In the genomic region with DNA sequence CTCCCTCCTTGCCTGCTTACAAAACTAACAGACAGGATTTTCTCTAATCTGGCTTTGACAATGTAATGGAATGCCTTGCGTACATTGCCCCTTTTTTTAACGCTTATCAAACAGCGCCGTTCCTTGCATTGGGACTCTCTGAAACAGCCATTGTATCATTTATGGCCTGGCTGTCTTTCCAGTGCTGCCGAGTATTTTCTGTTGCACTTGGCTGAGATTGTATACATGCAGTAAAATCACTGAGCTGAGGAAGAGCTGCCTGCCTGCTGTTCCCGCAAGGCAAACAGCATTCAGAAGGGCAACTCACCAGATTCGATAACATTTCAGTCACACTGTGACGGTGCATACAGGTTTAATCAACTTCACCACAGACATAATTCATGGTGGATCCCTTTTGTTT, we compare ENCODE assay signal across 15 cellular contexts.
A peak's percentile ranks its signal among the peaks of the same experiment; 100 is the strongest.
DNase-seq lines count a peak whose midpoint lies in the region; ATAC-seq, FAIRE-seq and TF ChIP-seq lines count a peak whose summit lies in the region.
"Had no signal": no experiment of that assay in that cellular context is flagged by ENCODE, and none has a peak within 500 bp of the region (broad histone marks: within the 10 kb centered on the region; RNA-seq: fewer than 3 reads in every experiment).

No MANE protein-coding gene starts in this region.

- no peak overlapping the region for H3K27ac ChIP-seq in SJSA1

- H3K4me1 ChIP-seq in SJSA1 (replicated peaks) = no peaks in the 10 kb centered on the region

- H3K4me3 ChIP-seq in SJSA1 (0 out of 2 replicates have a peak overlapping the region, but pooled peaks have one; percentile 5), fibroblast of the aortic adventitia (ENCODE audit: low read depth, low read length) (peak overlapping the region; percentile 52), retinal pigment epithelial cell (ENCODE audit: low read length) (peak overlapping the region; percentile 4)

- no peak for ATAC-seq in GM21447 (IDR thresholded peaks at IDR 0.05; ENCODE audit: unreplicated experiment)
- ATAC-seq in stimulated activated naive CD8-positive, alpha-beta T cell treated with anti-CD3 and anti-CD28 coated beads, Interleukin-15, Interleukin-2, amounts not matched to agents 100 U/mL and 50 U/mL, for 24 hours = no peak
- ATAC-seq: activated CD4-positive, alpha-beta T cell treated with anti-CD3 and anti-CD28 coated beads for 36 hours; Right ventricle myocardium inferior had no signal

- FAIRE-seq in HTR-8/SVneo (lab: Jason Lieb, UNC) = peak; percentile 4
- FAIRE-seq: colon had no signal

- no peaks in the 10 kb centered on the region; the same call in 1 of the 2 replicates for H3K9me3 ChIP-seq in SJSA1 (replicated peaks)

- DNase-seq in HTR-8/SVneo (ENCODE audit: insufficient read length, low spot score) = no peak
- DNase-seq in SJSA1 (ENCODE audit: low read depth in 1 of 2, low spot score in 2 of 2) = no peak
- peak; percentile 38 for DNase-seq in fibroblast of the aortic adventitia (ENCODE audit: low read depth)
- DNase-seq in retinal pigment epithelial cell (ENCODE audit: low read depth) = no peak
- DNase-seq in DMS 273 treated with DMSO at 0.1 percent for 48 hours (lab: John Stamatoyannopoulos, UW) = no peak
- DNase-seq in NCI-H226 = no peak
- DNase-seq in stimulated activated naive CD8-positive, alpha-beta T cell treated with anti-CD3 and anti-CD28 coated beads, Interleukin-15, Interleukin-2, amounts not matched to agents 100 U/mL and 50 U/mL, for 24 hours = no peak
- DNase-seq: activated CD4-positive, alpha-beta T cell treated with anti-CD3 and anti-CD28 coated beads for 36 hours; activated effector memory CD4-positive, alpha-beta T cell treated with Interleukin-2 at 50 U/mL for 16 hours; COR-L47; NCI-H187 treated with DMSO at 0.1 percent for 48 hours; stimulated activated naive CD4-positive, alpha-beta T cell treated with Interleukin-2 at 50 U/mL for 16 hours had no signal

- H3K27me3 ChIP-seq in SJSA1 (replicated peaks) = no peaks in the 10 kb centered on the region

- TF ChIP-seq CTCF in fibroblast of the aortic adventitia (IDR thresholded peaks at IDR 0.05; ENCODE audit: insufficient read depth, low read length) (no peak), retinal pigment epithelial cell (conservative IDR thresholded peaks at IDR 0.05; ENCODE audit: low read depth, low read length) (no peak)

- no peaks in the 10 kb centered on the region for H3K36me3 ChIP-seq in SJSA1
